16 cellular contexts compared by ENCODE assay signal in the genomic region with DNA sequence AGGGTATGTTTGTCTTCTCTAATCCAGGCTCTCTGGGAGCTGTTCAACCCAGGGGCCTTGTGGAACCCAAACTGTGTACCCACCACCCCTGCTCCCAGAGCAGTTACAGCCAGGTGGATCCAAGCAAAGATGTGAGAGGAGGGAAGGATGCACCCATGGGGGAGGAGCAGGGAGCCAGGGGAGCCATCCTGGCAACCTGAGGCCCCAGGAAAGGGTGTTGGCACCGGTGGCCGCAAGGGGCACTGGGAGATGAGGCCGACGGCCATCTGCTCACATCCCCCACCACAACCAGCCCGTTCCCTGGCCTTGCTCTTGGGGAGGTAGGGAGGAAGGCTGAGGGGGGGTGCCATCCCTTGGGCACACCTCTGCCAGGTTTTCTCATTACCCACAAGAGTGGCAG. TPM values are rescaled to one million over a fixed set of nuclear protein-coding genes. Genes with fewer than 3 reads are reported as not detected.
A peak's percentile ranks its signal among the peaks of the same experiment; 100 is the strongest.
DNase-seq lines count a peak whose midpoint lies in the region; ATAC-seq, FAIRE-seq and TF ChIP-seq lines count a peak whose summit lies in the region.
"Had no signal": no experiment of that assay in that cellular context is flagged by ENCODE, and none has a peak within 500 bp of the region (broad histone marks: within the 10 kb centered on the region; RNA-seq: fewer than 3 reads in every experiment).

No MANE protein-coding gene starts in this region.

- H3K9me3 ChIP-seq in Karpas-422 (ENCODE audit: low read length) (no peaks in the 10 kb centered on the region), esophagus muscularis mucosa (no peaks in the 10 kb centered on the region), small intestine (ENCODE audit: control insufficient read depth, low read depth) (no peaks in the 10 kb centered on the region), left lung (no peaks in the 10 kb centered on the region)
- H3K9me3 ChIP-seq: A549, heart left ventricle, left ventricle myocardium inferior, suprapubic skin had no signal

- peaks cover 8% of the 10 kb centered on the region for H3K36me3 Mint-ChIP-seq in activated CD4-positive, alpha-beta T cell treated with anti-CD3 and anti-CD28 coated beads for 36 hours (ENCODE audit: low read depth)

- no peak overlapping the region for H3K27ac Mint-ChIP-seq in activated CD4-positive, alpha-beta T cell treated with anti-CD3 and anti-CD28 coated beads for 36 hours

- H3K36me3 ChIP-seq in Karpas-422 (ENCODE audit: insufficient read depth, low read length): no peaks in the 10 kb centered on the region
- peaks cover 0 to 3% (median 0%) of the 10 kb centered on the region in 4 donors for H3K36me3 ChIP-seq in esophagus muscularis mucosa
- no peaks in the 10 kb centered on the region for H3K36me3 ChIP-seq in small intestine (ENCODE audit: control insufficient read depth in 2 of 2, insufficient read depth in 2 of 2, low read length in 2 of 2)
- H3K36me3 ChIP-seq in left lung: peaks cover 0 to 25% of the 10 kb centered on the region in 2 donors
- H3K36me3 ChIP-seq: cardiac muscle cell, left ventricle myocardium inferior had no signal

- H3K4me1 ChIP-seq in Karpas-422 (ENCODE audit: low read length) (peaks cover 48% of the 10 kb centered on the region), esophagus muscularis mucosa (peaks cover 2 to 28% (median 16%) of the 10 kb centered on the region in 4 donors), small intestine (ENCODE audit: control insufficient read depth in 2 of 2, insufficient read depth in 1 of 2, low read depth in 1 of 2, low read length in 1 of 2) (no peaks in the 10 kb centered on the region), left lung (peaks cover 0 to 68% of the 10 kb centered on the region in 2 donors)
- H3K4me1 ChIP-seq: A549 had no signal

- H3K27me3 Mint-ChIP-seq in activated CD4-positive, alpha-beta T cell treated with anti-CD3 and anti-CD28 coated beads for 36 hours: no peaks in the 10 kb centered on the region

- no peak for TF ChIP-seq EP300 in esophagus muscularis mucosa (IDR thresholded peaks at IDR 0.05)

- H3K27ac ChIP-seq in Karpas-422 (ENCODE audit: low read length) (peak overlapping the region; percentile 80), esophagus muscularis mucosa (replicated peaks in 1 of 4) (no peak overlapping the region), small intestine (ENCODE audit: low read depth in 1 of 2, low read length in 1 of 2) (peak overlapping the region; percentile 50 to 71), left lung (peak overlapping the region in 1 of 2 donors; percentile 20)
- H3K27ac ChIP-seq: A549, cardiac muscle cell, left ventricle myocardium inferior, suprapubic skin had no signal

- peaks cover 40% of the 10 kb centered on the region for H3K4me1 Mint-ChIP-seq in activated CD4-positive, alpha-beta T cell treated with anti-CD3 and anti-CD28 coated beads for 36 hours

- H3K27me3 ChIP-seq in Karpas-422 (ENCODE audit: low read length) (no peaks in the 10 kb centered on the region), esophagus muscularis mucosa (no peaks in the 10 kb centered on the region), small intestine (ENCODE audit: control insufficient read depth in 2 of 2, insufficient read depth in 2 of 2, low read length in 2 of 2) (no peaks in the 10 kb centered on the region), left lung (no peaks in the 10 kb centered on the region)
- H3K27me3 ChIP-seq: cardiac muscle cell, heart left ventricle, suprapubic skin had no signal

- H3K4me3 Mint-ChIP-seq in activated CD4-positive, alpha-beta T cell treated with anti-CD3 and anti-CD28 coated beads for 36 hours: peak overlapping the region; percentile 15

- H2AFZ ChIP-seq in Karpas-422 (ENCODE audit: low read length): no peak overlapping the region

- intact Hi-C loops in activated CD4-positive, alpha-beta T cell treated with anti-CD3 and anti-CD28 coated beads for 36 hours (cut with DNase I, micrococcal nuclease): loop anchor here (2.0 to 5.0 kb wide), 2 partner anchors 37 to 39 kb away; no protein-coding TSS in a partner anchor
- intact Hi-C loops in esophagus muscularis mucosa (cut with DNase I) (no loop called here), left lung (cut with DNase I) (no loop called here)

- H3K4me3 ChIP-seq in Karpas-422 (ENCODE audit: low read length) (no peak overlapping the region), esophagus muscularis mucosa (no peak overlapping the region), small intestine (ENCODE audit: low read depth in 1 of 2, low read length in 2 of 2) (no peak overlapping the region), left lung (no peak overlapping the region)
- H3K4me3 ChIP-seq: A549, cardiac muscle cell, heart left ventricle, left ventricle myocardium inferior, smooth muscle cell, suprapubic skin had no signal

- no peaks in the 10 kb centered on the region for H3K79me2 ChIP-seq in Karpas-422 (ENCODE audit: low read length)

- peaks cover 2% of the 10 kb centered on the region for H3K9me3 Mint-ChIP-seq in activated CD4-positive, alpha-beta T cell treated with anti-CD3 and anti-CD28 coated beads for 36 hours (ENCODE audit: low read depth)

- no peak for FAIRE-seq in small intestine (lab: Jason Lieb, UNC)
- FAIRE-seq: A549, D721Med, endothelial cell of umbilical vein had no signal

- no peak overlapping the region for H3K9ac ChIP-seq in Karpas-422 (ENCODE audit: low read length)

- no peaks in the 10 kb centered on the region for H3K9me2 ChIP-seq in Karpas-422 (replicated peaks; ENCODE audit: insufficient read depth, low read length)

- no peaks in the 10 kb centered on the region for H4K20me1 ChIP-seq in Karpas-422 (ENCODE audit: insufficient read depth, low read depth, low read length)

- no peak for DNase-seq in activated CD4-positive, alpha-beta T cell treated with anti-CD3 and anti-CD28 coated beads for 36 hours
- no peak for DNase-seq in activated CD4-positive, alpha-beta T cell treated with anti-CD3 and anti-CD28 coated beads, Interleukin-2, amount 50 U/mL, for 48 hours
- no peak for DNase-seq in Karpas-422
- peak; percentile 47 for DNase-seq in esophagus muscularis mucosa (ENCODE audit: extremely low spot score)
- DNase-seq in small intestine: no peak
- DNase-seq in left lung: no peak
- DNase-seq in AML-193 (lab: John Stamatoyannopoulos, UW): no peak
- DNase-seq: heart left ventricle, left ventricle myocardium inferior had no signal

- H3K4me2 ChIP-seq in Karpas-422 (ENCODE audit: low read depth, low read length, poor library complexity, severe bottlenecking): no peak overlapping the region
- H3K4me2 ChIP-seq: A549, smooth muscle cell had no signal

- POLR2A ChIA-PET in activated CD4-positive, alpha-beta T cell treated with anti-CD3 and anti-CD28 coated beads for 36 hours (lab: Charles Lee): interaction anchor here (1.5 kb wide), 1 partner anchor 38 kb away, joined by 5 read pairs; no protein-coding TSS in a partner anchor

- 95% methylated on average over 5 of the region's 5 CpGs for WGBS in esophagus muscularis mucosa
- WGBS in small intestine, 3 donors: 90 to 92% (median 91%) methylated on average over 5 of the region's 5 CpGs

- no peak for TF ChIP-seq POLR2A in esophagus muscularis mucosa (IDR thresholded peaks at IDR 0.05; ENCODE audit: low read depth)

- TF ChIP-seq CTCF in esophagus muscularis mucosa (IDR thresholded peaks at IDR 0.05) (no peak), left lung (IDR thresholded peaks at IDR 0.05) (no peak)

- no peak for ATAC-seq in activated CD4-positive, alpha-beta T cell treated with anti-CD3 and anti-CD28 coated beads for 36 hours
- ATAC-seq in left lung: no peak
- ATAC-seq in HG02870 (IDR thresholded peaks at IDR 0.05; ENCODE audit: unreplicated experiment): no peak

- CTCF ChIA-PET in activated CD4-positive, alpha-beta T cell treated with anti-CD3 and anti-CD28 coated beads for 36 hours (lab: Charles Lee): interaction anchor here (0.7 to 1.8 kb wide), 3 partner anchors 26 to 215 kb away, joined by 3 to 8 read pairs (median 5); no protein-coding TSS in a partner anchor

RNA-seq across cellular contexts. Expression of gene CMTM6, which starts 43.2 kb away (rescaled TPM):
- 10 to 100 TPM; 33.6 to 48.0 TPM for total RNA-seq in activated CD4-positive, alpha-beta T cell treated with anti-CD3 and anti-CD28 coated beads for 36 hours
- 73.4 and 171 TPM in 2 replicates for total RNA-seq in Karpas-422 (2014; rRNA removed; shearing (Covaris generic); ENCODE audit: low replicate concordance)
- total RNA-seq in esophagus muscularis mucosa (10 to 100 TPM; 40.3 to 60.6 (median 51.5) TPM), left lung (10 to 100 TPM; 67.9 to 83.8 TPM)
- 10 to 100 TPM in 1 of 3 donors, 1 to 10 TPM in 2; 7.3 to 25.7 (median 9.4) TPM for polyA plus RNA-seq in small intestine

Comparison
In these comparisons a context has a peak if more than half of its experiments do, and no peak if none do; other contexts are left out.
1. H3K27ac ChIP-seq: peak in Karpas-422 (single experiment) and small intestine (2 of 2); none in esophagus muscularis mucosa (0 of 4).
2. intact Hi-C loops: an anchor here in activated CD4-positive, alpha-beta T cell treated with anti-CD3 and anti-CD28 coated beads for 36 hours (2.0 to 5.0 kb wide); none called in esophagus muscularis mucosa and left lung.